Comparison of ENCODE assay signal across 2 cellular contexts in genomic region chr2:216012830-216013079, GRCh38.
TF ChIP-seq lines count a peak whose summit lies in the region.

No MANE protein-coding gene starts in this region.

TF ChIP-seq in H1, 55 proteins besides CTCF, POLR2A, EP300 and RAD21 (continued from another document and continues in another):
- TF ChIP-seq CHD7 (IDR thresholded peaks at IDR 0.05; ENCODE audit: insufficient replicate concordance, low read length), result no peak
- TF ChIP-seq USF2 (IDR thresholded peaks at IDR 0.05; ENCODE audit: low read length), result no peak
- no peak for TF ChIP-seq POLR2AphosphoS5 (IDR thresholded peaks at IDR 0.05; ENCODE audit: low read depth, low read length)
- TF ChIP-seq EZH2 (IDR thresholded peaks at IDR 0.05; ENCODE audit: low read depth, low read length, severe bottlenecking), result no peak
- TF ChIP-seq CHD2 (IDR thresholded peaks at IDR 0.05; ENCODE audit: low read length), result no peak
- no peak for TF ChIP-seq E2F6 (IDR thresholded peaks at IDR 0.05)
- TF ChIP-seq TBP (IDR thresholded peaks at IDR 0.05; ENCODE audit: low read depth, low read length), result no peak
- no peak for TF ChIP-seq SIRT6 (IDR thresholded peaks at IDR 0.05; ENCODE audit: low read length)
- no peak for TF ChIP-seq SIN3A (conservative IDR thresholded peaks at IDR 0.05 in 1 of 2, IDR thresholded peaks at IDR 0.05 in 1 of 2; ENCODE audit: low read depth in 1 of 2, low read length in 2 of 2)
- no peak for TF ChIP-seq RNF2 (IDR thresholded peaks at IDR 0.05; ENCODE audit: borderline replicate concordance, low read depth, low read length, missing control alignments, poor library complexity, severe bottlenecking)
- TF ChIP-seq SP1 (IDR thresholded peaks at IDR 0.05; ENCODE audit: low read depth, low read length), result no peak
- TF ChIP-seq YY1 (IDR thresholded peaks at IDR 0.05; ENCODE audit: low read depth, low read length), result no peak
- no peak for TF ChIP-seq JUN (IDR thresholded peaks at IDR 0.05; ENCODE audit: low read depth, low read length)

TF ChIP-seq in neural cell, 6 proteins besides CTCF, POLR2A, EP300 and RAD21 (continued from another document):
- TF ChIP-seq REST (IDR thresholded peaks at IDR 0.05; ENCODE audit: borderline replicate concordance) (no peak), TAF1 (IDR thresholded peaks at IDR 0.05; ENCODE audit: low read depth) (no peak), SMC3 (conservative IDR thresholded peaks at IDR 0.05; ENCODE audit: poor library complexity) (no peak), MXI1 (conservative IDR thresholded peaks at IDR 0.05; ENCODE audit: poor library complexity, severe bottlenecking) (no peak), POLR2AphosphoS5 (IDR thresholded peaks at IDR 0.05) (no peak)
